13 cellular contexts compared by ENCODE assay signal in genomic region chrX:84487365-84488353, GRCh38. TPM values are rescaled to one million over a fixed set of nuclear protein-coding genes. Genes with fewer than 3 reads are reported as not detected.
DNase-seq lines count a peak whose midpoint lies in the region; ATAC-seq and TF ChIP-seq lines count a peak whose summit lies in the region.
"Had no signal": no experiment of that assay in that cellular context is flagged by ENCODE, and none has a peak within 500 bp of the region (broad histone marks: within the 10 kb centered on the region; RNA-seq: fewer than 3 reads in every experiment).

No MANE protein-coding gene starts in this region.

- DNase-seq in ACHN: no peak
- DNase-seq in PC-3: no peak
- no peak for DNase-seq in superior temporal gyrus (ENCODE audit: extremely low spot score)
- DNase-seq in activated CD4-positive, alpha-beta memory T cell treated with anti-CD3 and anti-CD28 coated beads, Interleukin-2, amount 10 ng/mL, durations not matched to agents 7 days and 5 days: no peak
- DNase-seq: activated CD4-positive, alpha-beta T cell treated with anti-CD3 and anti-CD28 coated beads for 4 hours; adrenal gland; NCI-H146; occipital lobe had no signal

- POLR2A ChIA-PET in PC-3 (lab: Charles Lee; ENCODE audit: unreplicated experiment): no interaction called here
- POLR2A ChIA-PET in activated CD4-positive, alpha-beta memory T cell treated with anti-CD3 and anti-CD28 coated beads, Interleukin-2, amount 10 ng/mL, durations not matched to agents 7 days and 5 days (lab: Charles Lee): no interaction called here

- TF ChIP-seq CTCF in SU-DHL-6 (IDR thresholded peaks at IDR 0.05; ENCODE audit: insufficient read depth, low read length, poor library complexity, severe bottlenecking) (no peak), PC-3 (conservative IDR thresholded peaks at IDR 0.05; ENCODE audit: low read depth, low read length) (no peak)

- no peaks in the 10 kb centered on the region for H3K9me2 ChIP-seq in SU-DHL-6 (replicated peaks; ENCODE audit: insufficient read depth, low read length)
- H3K9me2 ChIP-seq in PC-3 (replicated peaks; ENCODE audit: low read length): no peaks in the 10 kb centered on the region

- H3K27ac Mint-ChIP-seq in activated CD4-positive, alpha-beta memory T cell treated with anti-CD3 and anti-CD28 coated beads, Interleukin-2, amount 10 ng/mL, durations not matched to agents 7 days and 5 days: no peak overlapping the region

- peaks cover 3% of the 10 kb centered on the region for H3K9me3 Mint-ChIP-seq in activated CD4-positive, alpha-beta memory T cell treated with anti-CD3 and anti-CD28 coated beads, Interleukin-2, amount 10 ng/mL, durations not matched to agents 7 days and 5 days

- peak; percentile 99 for ATAC-seq in GM18858 (IDR thresholded peaks at IDR 0.05; ENCODE audit: unreplicated experiment)
- ATAC-seq in GM21447 (IDR thresholded peaks at IDR 0.05; ENCODE audit: unreplicated experiment): peak; percentile 100
- ATAC-seq in HG03097 (IDR thresholded peaks at IDR 0.05; ENCODE audit: low FRiP score, unreplicated experiment): peak; percentile 100
- no peak for ATAC-seq in PC-3

- no peak overlapping the region for H3K4me3 Mint-ChIP-seq in activated CD4-positive, alpha-beta memory T cell treated with anti-CD3 and anti-CD28 coated beads, Interleukin-2, amount 10 ng/mL, durations not matched to agents 7 days and 5 days

- H3K9me3 ChIP-seq in SU-DHL-6 (ENCODE audit: insufficient read depth, low read length): no peaks in the 10 kb centered on the region
- no peaks in the 10 kb centered on the region for H3K9me3 ChIP-seq in PC-3 (ENCODE audit: low read length)
- H3K9me3 ChIP-seq: adrenal gland had no signal

- H3K4me1 ChIP-seq in PC-3 (ENCODE audit: insufficient read depth, low read length): no peaks in the 10 kb centered on the region
- H3K4me1 ChIP-seq: adrenal gland had no signal

- H3F3A ChIP-seq in SU-DHL-6 (ENCODE audit: insufficient read depth): no peaks in the 10 kb centered on the region
- H3F3A ChIP-seq in PC-3 (ENCODE audit: low read length, unreplicated experiment): no peaks in the 10 kb centered on the region

- intact Hi-C loops in PC-3 (cut with micrococcal nuclease): no loop called here

- H2AFZ ChIP-seq in SU-DHL-6 (ENCODE audit: low read depth, low read length, severe bottlenecking): no peak overlapping the region
- H2AFZ ChIP-seq in PC-3 (ENCODE audit: low read length): no peak overlapping the region

- in situ Hi-C loops in ACHN (cut with HindIII; ENCODE audit: low pct_ligation_motif_present, low pct_unique_long_range_greater_than_20kb, low sequenced_read_pairs): no loop called here

- H3K9ac ChIP-seq in SU-DHL-6 (ENCODE audit: low read length) (no peak overlapping the region), PC-3 (ENCODE audit: low read length) (no peak overlapping the region)

- H3K36me3 Mint-ChIP-seq in activated CD4-positive, alpha-beta memory T cell treated with anti-CD3 and anti-CD28 coated beads, Interleukin-2, amount 10 ng/mL, durations not matched to agents 7 days and 5 days (ENCODE audit: low read depth): peaks cover 3% of the 10 kb centered on the region

- no TSS peak for BruUV-seq in PC-3 (replicated peaks; lab: Mats Ljungman, UMichigan)

- H3K27ac ChIP-seq in SU-DHL-6 (ENCODE audit: low read depth, low read length): no peak overlapping the region
- H3K27ac ChIP-seq in PC-3 (ENCODE audit: low read length): no peak overlapping the region
- H3K27ac ChIP-seq: adrenal gland, RWPE1 had no signal

- peak overlapping the region; percentile 26 for H3K4me2 ChIP-seq in SU-DHL-6 (ENCODE audit: low read depth, low read length, poor library complexity, severe bottlenecking)
- no peak overlapping the region for H3K4me2 ChIP-seq in PC-3 (ENCODE audit: low read length)

- no peaks in the 10 kb centered on the region for H3K4me1 Mint-ChIP-seq in activated CD4-positive, alpha-beta memory T cell treated with anti-CD3 and anti-CD28 coated beads, Interleukin-2, amount 10 ng/mL, durations not matched to agents 7 days and 5 days

- no peaks in the 10 kb centered on the region for H3K79me2 ChIP-seq in SU-DHL-6 (ENCODE audit: insufficient read depth, low read length)
- H3K79me2 ChIP-seq in PC-3 (ENCODE audit: low read length): no peaks in the 10 kb centered on the region

- H3K36me3 ChIP-seq in SU-DHL-6 (ENCODE audit: low read length) (no peaks in the 10 kb centered on the region), PC-3 (ENCODE audit: low read depth, low read length) (no peaks in the 10 kb centered on the region)
- H3K36me3 ChIP-seq: adrenal gland had no signal

- CTCF ChIA-PET in PC-3 (lab: Charles Lee): no interaction called here
- CTCF ChIA-PET in activated CD4-positive, alpha-beta memory T cell treated with anti-CD3 and anti-CD28 coated beads, Interleukin-2, amount 10 ng/mL, durations not matched to agents 7 days and 5 days (lab: Charles Lee): no interaction called here

- no peaks in the 10 kb centered on the region for H3K27me3 Mint-ChIP-seq in activated CD4-positive, alpha-beta memory T cell treated with anti-CD3 and anti-CD28 coated beads, Interleukin-2, amount 10 ng/mL, durations not matched to agents 7 days and 5 days

- H3K4me3 ChIP-seq in SU-DHL-6 (ENCODE audit: insufficient read depth, low read length, poor library complexity, severe bottlenecking): no peak overlapping the region
- H3K4me3 ChIP-seq in PC-3 (ENCODE audit: low read length): no peak overlapping the region
- H3K4me3 ChIP-seq: adrenal gland had no signal

- H4K20me1 ChIP-seq in SU-DHL-6 (ENCODE audit: low read depth, low read length) (no peaks in the 10 kb centered on the region), PC-3 (ENCODE audit: low read length) (no peaks in the 10 kb centered on the region)

- no peaks in the 10 kb centered on the region for H3K27me3 ChIP-seq in SU-DHL-6 (ENCODE audit: low read length)
- H3K27me3 ChIP-seq in PC-3 (ENCODE audit: low read length): no peaks in the 10 kb centered on the region
- H3K27me3 ChIP-seq: adrenal gland had no signal

RNA-seq across cellular contexts. Expression of gene HDX, which starts 14.6 kb away (rescaled TPM):
- total RNA-seq in PC-3 (2014; rRNA removed): 2.8 and 3.4 TPM in 2 replicates
- 1 to 10 TPM in 1 of 2 experiments, under 1 TPM in 1; 0.96 to 1.2 TPM for total RNA-seq in activated CD4-positive, alpha-beta memory T cell treated with anti-CD3 and anti-CD28 coated beads, Interleukin-2, amount 10 ng/mL, durations not matched to agents 7 days and 5 days
